Comparison of ENCODE assay signal across 15 cellular contexts in the genomic region with DNA sequence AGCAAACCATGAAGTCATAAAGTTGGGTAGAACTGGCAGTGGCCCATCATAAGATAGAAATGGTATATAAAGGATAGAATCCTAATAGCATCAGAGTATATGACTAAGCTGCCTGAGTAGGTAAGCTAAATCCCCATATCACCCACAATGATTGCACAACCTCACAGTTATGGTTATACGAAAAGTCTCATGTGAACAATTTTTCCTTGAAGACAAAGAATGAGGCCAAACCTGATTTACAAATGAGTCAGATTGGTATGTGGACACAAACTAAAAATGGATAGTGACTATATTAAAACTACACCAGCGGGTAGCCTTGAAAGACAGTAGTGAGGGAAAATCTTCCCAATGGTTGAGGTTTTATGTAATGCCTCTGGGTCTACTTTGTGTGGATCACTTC. TPM values are rescaled to one million over a fixed set of nuclear protein-coding genes. Genes with fewer than 3 reads are reported as not detected.
DNase-seq lines count a peak whose midpoint lies in the region; ATAC-seq and TF ChIP-seq lines count a peak whose summit lies in the region.
"Had no signal": no experiment of that assay in that cellular context is flagged by ENCODE, and none has a peak within 500 bp of the region (broad histone marks: within the 10 kb centered on the region; RNA-seq: fewer than 3 reads in every experiment).

No MANE protein-coding gene starts in this region.

- H2AK5ac ChIP-seq in IMR-90 (ENCODE audit: low read depth, low read length) = no peak overlapping the region

- H2AK9ac ChIP-seq in IMR-90 (replicated peaks; ENCODE audit: low read depth, low read length, poor library complexity) = no peak overlapping the region

- H3K79me2 ChIP-seq in mammary epithelial cell (ENCODE audit: insufficient read depth, low read length) (no peaks in the 10 kb centered on the region), neural progenitor cell (ENCODE audit: low read depth) (no peaks in the 10 kb centered on the region)

- WGBS in IMR-90 (ENCODE audit: extremely low coverage in 2 of 2, insufficient read length in 1 of 2), 2 experiments = no CpG with 5 or more reads among the region's 2 CpGs
- WGBS in mammary epithelial cell (ENCODE audit: low coverage, missing lambda C conversion rate) = 0% methylated on average over 2 of the region's 2 CpGs

- no peaks in the 10 kb centered on the region for H3K36me3 Mint-ChIP-seq in neural progenitor cell
- H3K36me3 Mint-ChIP-seq: memory B cell had no signal

- dilution Hi-C loops in IMR-90 (cut with HindIII; ENCODE audit: low sequenced_read_pairs, unreplicated experiment) = no loop called here
- dilution Hi-C loops in mammary epithelial cell (cut with HindIII; ENCODE audit: low sequenced_read_pairs) = no loop called here

- in situ Hi-C loops in IMR-90 (cut with MboI; ENCODE audit: low sequenced_read_pairs) = no loop called here
- in situ Hi-C loops in mammary epithelial cell (cut with MboI; ENCODE audit: low sequenced_read_pairs in 2 of 2) = no loop called here

- no peak overlapping the region for H2BK20ac ChIP-seq in IMR-90 (ENCODE audit: low read depth, low read length)

- H3K4me3 Mint-ChIP-seq in neural progenitor cell = no peak overlapping the region
- H3K4me3 Mint-ChIP-seq: memory B cell had no signal

- ATAC-seq in IMR-90 (ENCODE audit: low read depth) (no peak), HG03439 (IDR thresholded peaks at IDR 0.05; ENCODE audit: unreplicated experiment) (no peak)

- no peaks in the 10 kb centered on the region for H3K9me3 ChIP-seq in IMR-90 (ENCODE audit: control insufficient read depth, insufficient read depth, low read length)
- H3K9me3 ChIP-seq in mammary epithelial cell (replicated peaks; ENCODE audit: insufficient read depth, low read length) = no peaks in the 10 kb centered on the region
- no peaks in the 10 kb centered on the region for H3K9me3 ChIP-seq in neural progenitor cell (ENCODE audit: low read depth)
- H3K9me3 ChIP-seq: BE2C, tibial nerve had no signal

- H2AFZ ChIP-seq in IMR-90 (replicated peaks; ENCODE audit: low read length, poor library complexity) (no peak overlapping the region), mammary epithelial cell (ENCODE audit: low read depth, low read length) (peak overlapping the region; percentile 2), neural progenitor cell (replicated peaks) (no peak overlapping the region)

- TF ChIP-seq RAD21 in IMR-90 (IDR thresholded peaks at IDR 0.05; ENCODE audit: low read length) = no peak

- no peaks in the 10 kb centered on the region for H3K9me3 Mint-ChIP-seq in neural progenitor cell

- H3K4me3 ChIP-seq in IMR-90 (ENCODE audit: insufficient read depth, low read depth, low read length) (no peak overlapping the region), mammary epithelial cell (replicated peaks in 1 of 3; ENCODE audit: insufficient read depth in 1 of 3, low read depth in 2 of 3, low read length in 3 of 3) (peak overlapping the region in 1 of 3 experiments; percentile 2), neural progenitor cell (no peak overlapping the region)
- H3K4me3 ChIP-seq: tibial nerve had no signal

- H3K4me1 ChIP-seq in IMR-90 (ENCODE audit: control insufficient read depth, insufficient read depth, low read length) = no peaks in the 10 kb centered on the region
- H3K4me1 ChIP-seq in mammary epithelial cell (ENCODE audit: insufficient read depth, low read length) = peaks cover 19% of the 10 kb centered on the region
- no peaks in the 10 kb centered on the region for H3K4me1 ChIP-seq in neural progenitor cell
- H3K4me1 ChIP-seq: BE2C, tibial nerve had no signal

- no peaks in the 10 kb centered on the region for H3F3A ChIP-seq in neural progenitor cell (ENCODE audit: low read depth)

- DNase-seq in AG09319 (ENCODE audit: extremely low read depth, low read depth) (peak; percentile 1), IMR-90 (peak; percentile 63), mammary epithelial cell (peak; percentile 98), kidney tubule cell (ENCODE audit: low spot score) (peak; percentile 77), NK-92 (lab: John Stamatoyannopoulos, UW; ENCODE audit: unreplicated experiment) (no peak), NCI-H774 (lab: John Stamatoyannopoulos, UW) (no peak), neural progenitor cell (ENCODE audit: low spot score) (no peak)
- DNase-seq: activated effector memory CD4-positive, alpha-beta T cell treated with Interleukin-2 at 50 U/mL for 16 hours; BE2C; caudate nucleus; DMS53; NCI-H524 had no signal

- H3K18ac ChIP-seq in IMR-90 (ENCODE audit: low read depth, low read length) = no peak overlapping the region

- no peak overlapping the region for H4K91ac ChIP-seq in IMR-90 (ENCODE audit: insufficient read depth, low read depth, low read length)

- H2BK5ac ChIP-seq in IMR-90 (ENCODE audit: low read depth, low read length, poor library complexity, severe bottlenecking) = no peak overlapping the region

- no peak overlapping the region for H3K56ac ChIP-seq in IMR-90 (ENCODE audit: extremely low read depth, insufficient read depth, low read length)

- H3K4me2 ChIP-seq in IMR-90 (ENCODE audit: low read depth, low read length) = no peak overlapping the region
- peak overlapping the region; percentile 69 for H3K4me2 ChIP-seq in mammary epithelial cell (ENCODE audit: insufficient read depth, low read depth, low read length)
- no peak overlapping the region for H3K4me2 ChIP-seq in neural progenitor cell

- no peak for TF ChIP-seq POLR2A in IMR-90 (IDR thresholded peaks at IDR 0.05; ENCODE audit: low read depth, low read length)

- H4K8ac ChIP-seq in IMR-90 (ENCODE audit: low read depth in 2 of 2, low read length in 2 of 2) = no peak overlapping the region

- TF ChIP-seq CTCF in AG09319 (IDR thresholded peaks at IDR 0.05; ENCODE audit: low read depth, low read length) (no peak), IMR-90 (conservative IDR thresholded peaks at IDR 0.05; ENCODE audit: low read depth, low read length) (no peak), mammary epithelial cell (conservative IDR thresholded peaks at IDR 0.05 in 1 of 2, IDR thresholded peaks at IDR 0.05 in 1 of 2; ENCODE audit: extremely low read depth in 1 of 2, insufficient read depth in 1 of 2, low read depth in 1 of 2, low read length in 2 of 2) (no peak), neural progenitor cell (IDR thresholded peaks at IDR 0.05) (no peak)

- intact Hi-C loops in IMR-90 (cut with micrococcal nuclease) = no loop called here
- intact Hi-C loops in mammary epithelial cell (cut with micrococcal nuclease) = loop anchor here (1.0 kb wide), 1 partner anchor 41 kb away; the partner anchor contains the start of gene UFM1

- H4K20me1 ChIP-seq in IMR-90 (ENCODE audit: insufficient read depth, low read length) (no peaks in the 10 kb centered on the region), mammary epithelial cell (ENCODE audit: insufficient read depth, low read length) (no peaks in the 10 kb centered on the region), neural progenitor cell (ENCODE audit: low read depth) (no peaks in the 10 kb centered on the region)

- no peaks in the 10 kb centered on the region for H3K4me1 Mint-ChIP-seq in neural progenitor cell
- H3K4me1 Mint-ChIP-seq: memory B cell had no signal

- CTCF ChIA-PET in IMR-90 (lab: Yijun Ruan, JAX) (no interaction called here), mammary epithelial cell (lab: Charles Lee; ENCODE audit: low non-redundant PET) (interaction anchor here (1.0 kb wide), 1 partner anchor 1099 kb away, joined by 4 read pairs; no protein-coding TSS in a partner anchor)

- no TSS peak for BruUV-seq in IMR-90 (replicated peaks; lab: Mats Ljungman, UMichigan)
- BruUV-seq in mammary epithelial cell (replicated peaks; lab: Mats Ljungman, UMichigan) = no TSS peak

- no peak overlapping the region for H3K23ac ChIP-seq in IMR-90 (ENCODE audit: low read depth, low read length)

- H3K4ac ChIP-seq in IMR-90 (ENCODE audit: low read depth, low read length) = no peak overlapping the region

- no peak overlapping the region for H3K14ac ChIP-seq in IMR-90 (replicated peaks; ENCODE audit: low read depth, low read length)

- H3K27me3 ChIP-seq in IMR-90 (ENCODE audit: control insufficient read depth, insufficient read depth, low read length) (no peaks in the 10 kb centered on the region), mammary epithelial cell (ENCODE audit: insufficient read depth, low read length) (no peaks in the 10 kb centered on the region), neural progenitor cell (no peaks in the 10 kb centered on the region)
- H3K27me3 ChIP-seq: BE2C, tibial nerve had no signal

- H3K9me1 ChIP-seq in IMR-90 (ENCODE audit: insufficient read depth, low read length) = no peaks in the 10 kb centered on the region

- no peaks in the 10 kb centered on the region for H3K36me3 ChIP-seq in IMR-90 (ENCODE audit: control insufficient read depth, insufficient read depth, low read length)
- H3K36me3 ChIP-seq in mammary epithelial cell (ENCODE audit: insufficient read depth, low read length) = no peaks in the 10 kb centered on the region
- no peaks in the 10 kb centered on the region for H3K36me3 ChIP-seq in neural progenitor cell
- H3K36me3 ChIP-seq: BE2C, tibial nerve had no signal

- H2BK15ac ChIP-seq in IMR-90 (ENCODE audit: low read depth, low read length) = no peak overlapping the region

- POLR2A ChIA-PET in IMR-90 (lab: Charles Lee; ENCODE audit: unreplicated experiment) = no interaction called here

- H4K5ac ChIP-seq in IMR-90 (ENCODE audit: low read depth, low read length) = no peak overlapping the region

- no peak overlapping the region for H2BK120ac ChIP-seq in IMR-90 (ENCODE audit: low read depth, low read length)

- H3K27ac ChIP-seq in IMR-90 (ENCODE audit: insufficient read depth, low read length) (no peak overlapping the region), mammary epithelial cell (ENCODE audit: insufficient read depth, low read depth, low read length) (peak overlapping the region; percentile 78), neural progenitor cell (no peak overlapping the region)
- H3K27ac ChIP-seq: tibial nerve had no signal

- no peaks in the 10 kb centered on the region for H3K27me3 Mint-ChIP-seq in neural progenitor cell (ENCODE audit: insufficient read depth, low read depth)
- H3K27me3 Mint-ChIP-seq: memory B cell had no signal

- H3K79me1 ChIP-seq in IMR-90 (ENCODE audit: low read depth in 1 of 2, low read length in 2 of 2) = no peaks in the 10 kb centered on the region

- H3K9ac ChIP-seq in IMR-90 (ENCODE audit: low read depth, low read length) (no peak overlapping the region), mammary epithelial cell (ENCODE audit: insufficient read depth, low read length) (no peak overlapping the region), neural progenitor cell (no peak overlapping the region)

- no peak overlapping the region for H3K27ac Mint-ChIP-seq in neural progenitor cell
- H3K27ac Mint-ChIP-seq: memory B cell had no signal

TF ChIP-seq in IMR-90, 13 proteins besides CTCF, POLR2A, EP300 and RAD21:
- TF ChIP-seq CEBPB (IDR thresholded peaks at IDR 0.05; ENCODE audit: low read depth, low read length) = peak; percentile 86
- no peak for TF ChIP-seq RCOR1 (IDR thresholded peaks at IDR 0.05; ENCODE audit: insufficient replicate concordance, low read length)

RNA-seq across cellular contexts. Expression of gene UFM1, which starts 40.9 kb away (rescaled TPM):
- total RNA-seq in IMR-90 (2012; rRNA removed) (94.5 and 127 TPM in 2 replicates), mammary epithelial cell (10 to 100 TPM; 67.4 to 97.5 TPM), neural progenitor cell (ENCODE audit: low replicate concordance) (52.8 and 76.0 TPM in 2 replicates)
- polyA plus RNA-seq in IMR-90 (2012; rRNA removed) (36.0 and 43.5 TPM in 2 replicates), mammary epithelial cell (30.7 TPM)
- 9.5 and 10.2 TPM in 2 replicates for polyA plus RNA-seq in IMR-90 (2012; cell fraction: cytosol; rRNA removed)
- polyA plus RNA-seq in IMR-90 (2012; cell fraction: nucleus; rRNA removed; ENCODE audit: low replicate concordance) = 6.6 and 52.3 TPM in 2 replicates
- 4.7 TPM for polyA minus RNA-seq in mammary epithelial cell

Comparison
In these comparisons a context has a peak if more than half of its experiments do, and no peak if none do; other contexts are left out.
1. DNase-seq: peak in AG09319 (single experiment), IMR-90 (single experiment), mammary epithelial cell (single experiment) and kidney tubule cell (single experiment); none in NK-92 (single experiment), NCI-H774 (single experiment) and neural progenitor cell (single experiment).